1 cellular context compared by ENCODE assay signal in genomic region chr17:75853410-75853809, GRCh38.
TF ChIP-seq lines count a peak whose summit lies in the region.

No MANE protein-coding gene starts in this region.

TF ChIP-seq in HCT116, 20 proteins besides CTCF, POLR2A, EP300 and RAD21 (continued from another document):
- TF ChIP-seq REST (IDR thresholded peaks at IDR 0.05; ENCODE audit: low read depth), result no peak
- TF ChIP-seq YY1 (IDR thresholded peaks at IDR 0.05; ENCODE audit: extremely low read depth, insufficient replicate concordance, low read depth, low read length), result no peak
- TF ChIP-seq EZH2phosphoT487 (IDR thresholded peaks at IDR 0.05; ENCODE audit: borderline replicate concordance), result no peak
- no peak for TF ChIP-seq POLR2AphosphoS5 (IDR thresholded peaks at IDR 0.05; ENCODE audit: low read depth, low read length)
- no peak for TF ChIP-seq FOSL1 (IDR thresholded peaks at IDR 0.05; ENCODE audit: low read depth)
- no peak for TF ChIP-seq ZBTB33 (IDR thresholded peaks at IDR 0.05; ENCODE audit: extremely low read depth, insufficient replicate concordance, low read length)
- no peak for TF ChIP-seq EZH2 (IDR thresholded peaks at IDR 0.05)
